17 cellular contexts compared by ENCODE assay signal in the genomic region with DNA sequence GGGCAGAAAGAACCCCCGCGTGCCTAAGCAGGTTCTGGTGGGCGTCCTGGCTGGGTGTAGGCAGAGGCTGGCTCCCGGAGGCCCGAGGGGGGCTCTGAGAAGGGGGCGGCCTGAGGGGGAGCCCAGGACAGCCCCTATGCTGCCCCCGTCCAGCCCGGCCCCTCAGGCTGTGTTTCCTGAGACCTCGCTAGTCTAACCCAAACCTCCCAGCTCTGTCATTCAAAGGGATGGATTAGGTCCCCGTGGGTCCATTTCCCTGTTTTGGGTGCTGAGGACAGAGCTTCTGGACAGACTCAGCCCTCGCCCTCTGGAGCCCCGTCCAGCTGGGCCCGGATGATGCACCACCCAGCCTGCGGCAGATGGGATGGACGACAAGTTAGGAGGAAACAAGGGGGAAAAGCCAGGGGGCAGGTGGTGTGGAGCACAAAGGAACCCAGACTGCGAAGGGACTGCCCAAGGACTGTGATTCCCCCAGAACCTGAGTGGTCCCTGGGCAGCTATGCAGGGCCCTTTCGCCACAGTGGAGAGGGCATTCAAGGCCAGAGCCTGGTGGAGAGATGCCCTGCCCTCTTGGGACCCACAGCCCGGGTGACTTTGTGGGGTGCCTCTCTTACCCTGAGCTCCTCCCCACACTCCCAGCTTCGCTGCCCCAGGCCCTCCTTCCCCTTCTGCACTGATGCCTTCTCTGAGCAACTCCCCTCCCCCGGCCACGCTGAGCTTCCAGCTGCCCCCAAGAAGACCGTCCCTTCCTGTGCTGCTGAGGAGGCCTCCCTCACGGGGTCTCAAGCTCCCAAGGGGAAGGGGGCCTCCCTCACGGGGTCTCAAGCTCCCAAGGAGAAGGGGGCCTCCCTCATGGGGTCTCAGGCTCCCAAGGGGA. TPM values are rescaled to one million over a fixed set of nuclear protein-coding genes. Genes with fewer than 3 reads are reported as not detected.
DNase-seq lines count a peak whose midpoint lies in the region; ATAC-seq and TF ChIP-seq lines count a peak whose summit lies in the region.
"Had no signal": no experiment of that assay in that cellular context is flagged by ENCODE, and none has a peak within 500 bp of the region (broad histone marks: within the 10 kb centered on the region; RNA-seq: fewer than 3 reads in every experiment).

No MANE protein-coding gene starts in this region.

- H3K9ac ChIP-seq in SK-N-SH = no peak overlapping the region

- H3K4me3 ChIP-seq in SK-N-SH (ENCODE audit: low read depth in 2 of 2, low read length in 1 of 2) = no peak overlapping the region
- H3K4me3 ChIP-seq in hepatocyte = no peak overlapping the region
- H3K4me3 ChIP-seq in sigmoid colon = no peak overlapping the region
- H3K4me3 ChIP-seq: transverse colon had no signal

- intact Hi-C loops in sigmoid colon (cut with DNase I) = no loop called here
- intact Hi-C loops in activated CD4-positive, alpha-beta T cell treated with anti-CD3 and anti-CD28 coated beads for 36 hours (cut with DNase I, micrococcal nuclease) = no loop called here

- DNase-seq in SK-N-SH = peak; percentile 42
- peak; percentile 30 for DNase-seq in OCI-M1 (lab: John Stamatoyannopoulos, UW)
- DNase-seq in hepatocyte (ENCODE audit: low spot score) = peak; percentile 18
- peak; percentile 64 for DNase-seq in sigmoid colon
- DNase-seq in activated CD4-positive, alpha-beta T cell treated with anti-CD3 and anti-CD28 coated beads for 36 hours = no peak
- DNase-seq in G401 (ENCODE audit: low spot score) = no peak
- DNase-seq: activated naive CD4-positive, alpha-beta T cell treated with anti-CD3 and anti-CD28 coated beads, Interleukin-2, amount 50 U/mL, for 16 hours; central memory CD4-positive, alpha-beta T cell; COR-L47; NCI-H1092 treated with DMSO at 0.1 percent for 48 hours; NCI-H2227 treated with DMSO at 0.1 percent for 48 hours; stimulated activated CD4-positive, alpha-beta T cell treated with anti-CD3 and anti-CD28 coated beads, Interleukin-2, amount 100 ng/mL, for 24 hours; transverse colon had no signal

- H4K20me1 ChIP-seq in SK-N-SH (ENCODE audit: insufficient read depth) = no peaks in the 10 kb centered on the region
- H4K20me1 ChIP-seq in hepatocyte (ENCODE audit: insufficient read depth, poor library complexity, severe bottlenecking) = no peaks in the 10 kb centered on the region

- no peak for ATAC-seq in SK-N-SH treated with all-trans-retinoic acid at 6 μM for 48 hours
- ATAC-seq in activated CD4-positive, alpha-beta T cell treated with anti-CD3 and anti-CD28 coated beads for 36 hours = no peak
- ATAC-seq in HG02588 (IDR thresholded peaks at IDR 0.05; ENCODE audit: unreplicated experiment) = no peak
- ATAC-seq: gastroesophageal sphincter had no signal

- TF ChIP-seq CTCF in SK-N-SH (IDR thresholded peaks at IDR 0.05) = no peak
- TF ChIP-seq CTCF in hepatocyte (IDR thresholded peaks at IDR 0.05; ENCODE audit: poor library complexity) = no peak
- no peak for TF ChIP-seq CTCF in sigmoid colon (IDR thresholded peaks at IDR 0.05)

- H3K9me2 ChIP-seq in SK-N-SH = no peaks in the 10 kb centered on the region
- H3K9me2 ChIP-seq in hepatocyte (replicated peaks; ENCODE audit: insufficient read depth) = no peaks in the 10 kb centered on the region

- H3K27ac ChIP-seq in SK-N-SH (ENCODE audit: low read depth in 2 of 2, low read length in 1 of 2) (no peak overlapping the region), hepatocyte (no peak overlapping the region), sigmoid colon (no peak overlapping the region)
- H3K27ac ChIP-seq: transverse colon had no signal

- H3K27me3 ChIP-seq in SK-N-SH (ENCODE audit: insufficient read depth) (peaks cover 12% of the 10 kb centered on the region; the same call in 1 of the 2 replicates), hepatocyte (peaks cover 16% of the 10 kb centered on the region), sigmoid colon (peaks cover 0 to 17% (median 5%) of the 10 kb centered on the region in 3 donors)

- H2AFZ ChIP-seq in SK-N-SH (ENCODE audit: low read depth) (no peak overlapping the region), hepatocyte (no peak overlapping the region)

- in situ Hi-C loops in G401 (cut with HindIII; ENCODE audit: low sequenced_read_pairs) = no loop called here

- H3K4me2 ChIP-seq in SK-N-SH (no peak overlapping the region), hepatocyte (no peak overlapping the region)

- 20% methylated on average over 9 of the region's 24 CpGs for WGBS in SK-N-SH (ENCODE audit: low lambda C conversion rate)
- WGBS in hepatocyte (ENCODE audit: low lambda C conversion rate, missing lambda C conversion rate) = 69% methylated on average over 15 of the region's 24 CpGs
- 59 to 71% methylated on average over 24 of the region's 24 CpGs for whole genome bisulfite sequencing in sigmoid colon, 2 donors

- TF ChIP-seq RAD21 in SK-N-SH (IDR thresholded peaks at IDR 0.05; ENCODE audit: low read length) = no peak

- no peak for TF ChIP-seq EP300 in SK-N-SH (IDR thresholded peaks at IDR 0.05; ENCODE audit: borderline replicate concordance in 1 of 2, low read depth in 1 of 2, low read length in 1 of 2)
- TF ChIP-seq EP300 in sigmoid colon (IDR thresholded peaks at IDR 0.05) = no peak

- H3K9me3 ChIP-seq in SK-N-SH (peaks cover under 1% of the 10 kb centered on the region; the same call in 1 of the 2 replicates), hepatocyte (ENCODE audit: low read depth) (no peaks in the 10 kb centered on the region), sigmoid colon (peaks cover 0 to 4% (median 2%) of the 10 kb centered on the region in 4 donors)

- TF ChIP-seq POLR2A in sigmoid colon (IDR thresholded peaks at IDR 0.05) = no peak

- H3K36me3 Mint-ChIP-seq in activated CD4-positive, alpha-beta T cell treated with anti-CD3 and anti-CD28 coated beads for 36 hours (ENCODE audit: low read depth) = peaks cover 1% of the 10 kb centered on the region

- CTCF ChIA-PET in SK-N-SH (lab: Yijun Ruan, JAX) = interaction anchor here (1.0 to 13.2 kb wide), 6 partner anchors 14 to 67 kb away, joined by 3 to 246 read pairs (median 4); a partner anchor contains a TSS
- CTCF ChIA-PET in activated CD4-positive, alpha-beta T cell treated with anti-CD3 and anti-CD28 coated beads for 36 hours (lab: Charles Lee) = interaction anchor here (0.8 to 1.3 kb wide), 5 partner anchors 13 to 24 kb away, joined by 3 to 5 read pairs (median 4); a partner anchor contains a TSS

- peaks cover 0 to 11% of the 10 kb centered on the region in 2 experiments; a peak in 1 of 4 replicates for H3K4me1 ChIP-seq in SK-N-SH (ENCODE audit: control insufficient read depth in 1 of 2, insufficient read depth in 2 of 2, low read depth in 1 of 2, low read length in 1 of 2)
- H3K4me1 ChIP-seq in hepatocyte (ENCODE audit: insufficient read depth) = peaks cover 9% of the 10 kb centered on the region
- H3K4me1 ChIP-seq in sigmoid colon = peaks cover 0 to 41% (median 31%) of the 10 kb centered on the region in 4 donors

- no peaks in the 10 kb centered on the region for H3K36me3 ChIP-seq in SK-N-SH (replicated peaks in 1 of 2; ENCODE audit: control insufficient read depth in 1 of 2, insufficient read depth in 2 of 2, low read length in 1 of 2)
- H3K36me3 ChIP-seq in hepatocyte (replicated peaks; ENCODE audit: insufficient read depth, low read depth) = no peaks in the 10 kb centered on the region
- H3K36me3 ChIP-seq in sigmoid colon = no peaks in the 10 kb centered on the region
- H3K36me3 ChIP-seq: gastroesophageal sphincter, transverse colon had no signal

- peaks cover 19% of the 10 kb centered on the region for H3K4me1 Mint-ChIP-seq in activated CD4-positive, alpha-beta T cell treated with anti-CD3 and anti-CD28 coated beads for 36 hours

- H3K4me3 Mint-ChIP-seq in activated CD4-positive, alpha-beta T cell treated with anti-CD3 and anti-CD28 coated beads for 36 hours = no peak overlapping the region

- H3K79me2 ChIP-seq in SK-N-SH (ENCODE audit: insufficient read depth) (no peaks in the 10 kb centered on the region), hepatocyte (peaks cover 8% of the 10 kb centered on the region)

- peaks cover 15% of the 10 kb centered on the region for H3K27me3 Mint-ChIP-seq in activated CD4-positive, alpha-beta T cell treated with anti-CD3 and anti-CD28 coated beads for 36 hours

- H3K27ac Mint-ChIP-seq in activated CD4-positive, alpha-beta T cell treated with anti-CD3 and anti-CD28 coated beads for 36 hours = no peak overlapping the region

- no peaks in the 10 kb centered on the region for H3F3A ChIP-seq in SK-N-SH (replicated peaks; ENCODE audit: insufficient read depth)

- peaks cover 7% of the 10 kb centered on the region for H3K9me3 Mint-ChIP-seq in activated CD4-positive, alpha-beta T cell treated with anti-CD3 and anti-CD28 coated beads for 36 hours (ENCODE audit: low read depth)

- POLR2A ChIA-PET in SK-N-SH (lab: Yijun Ruan, JAX) = no interaction called here
- POLR2A ChIA-PET in activated CD4-positive, alpha-beta T cell treated with anti-CD3 and anti-CD28 coated beads for 36 hours (lab: Charles Lee) = interaction anchor here (0.5 kb wide), 1 partner anchor 366 kb away, joined by 6 read pairs; no protein-coding TSS in a partner anchor

RNA-seq across cellular contexts. Expression of a gene that starts 2.8 kb away (rescaled TPM):
- polyA plus RNA-seq in SK-N-SH (2012; rRNA removed) = 4.2 and 4.7 TPM in 2 replicates
- polyA plus RNA-seq in SK-N-SH (2012; cell fraction: cytosol; rRNA removed) = 0.26 and 0.32 TPM in 2 replicates
- 43.9 and 52.7 TPM in 2 replicates for polyA plus RNA-seq in SK-N-SH (2012; cell fraction: nucleus; rRNA removed)
- total RNA-seq in hepatocyte = 21.4 and 28.7 TPM in 2 replicates
- polyA plus RNA-seq in hepatocyte = 74.5 and 107 TPM in 2 replicates
- 10 to 100 TPM; 25.0 to 65.1 (median 27.9) TPM for total RNA-seq in sigmoid colon
- polyA plus RNA-seq in sigmoid colon = 10 to 100 TPM in 1 of 3 donors, 1 to 10 TPM in 2; 1.2 to 15.7 (median 4.6) TPM
- 1 to 10 TPM; 3.5 to 4.2 TPM for total RNA-seq in activated CD4-positive, alpha-beta T cell treated with anti-CD3 and anti-CD28 coated beads for 36 hours
- 27.5 and 66.5 TPM in 2 replicates for total RNA-seq in G401 (2014; rRNA removed; shearing (Covaris generic))

RNA-seq across cellular contexts. Expression of a gene that starts 15.2 kb away (rescaled TPM):
- polyA plus RNA-seq in SK-N-SH (2012; rRNA removed) (0.18 and 0.25 TPM in 2 replicates), hepatocyte (1.3 and 1.6 TPM in 2 replicates), sigmoid colon (under 1 TPM in 2 of 3 donors, not detected in 1; 0.16 to 0.69 TPM)
- polyA plus RNA-seq in SK-N-SH (2012; cell fraction: cytosol; rRNA removed) = 0.13 and 0.18 TPM in 2 replicates
- 0.73 and 1.4 TPM in 2 replicates for polyA plus RNA-seq in SK-N-SH (2012; cell fraction: nucleus; rRNA removed)
- total RNA-seq in hepatocyte (not detected in 2 replicates), sigmoid colon (under 1 TPM in 1 of 4 donors, not detected in 3; under 0.01 TPM)
- not detected for total RNA-seq in activated CD4-positive, alpha-beta T cell treated with anti-CD3 and anti-CD28 coated beads for 36 hours
- total RNA-seq in G401 (2014; rRNA removed; shearing (Covaris generic)) = 0.17 TPM in 1 of 2 replicates, not detected in the other
- total RNA-seq: kidney epithelial cell had no signal

RNA-seq across cellular contexts. Expression of a gene that starts 16.2 kb away (rescaled TPM):
- polyA plus RNA-seq in SK-N-SH (2012; rRNA removed) (22.9 and 28.6 TPM in 2 replicates), hepatocyte (88.5 and 89.6 TPM in 2 replicates), sigmoid colon (100 to 1,000 TPM in 2 of 3 donors, 10 to 100 TPM in 1; 78.7 to 357 (median 241) TPM)
- 14.3 and 16.1 TPM in 2 replicates for polyA plus RNA-seq in SK-N-SH (2012; cell fraction: cytosol; rRNA removed)
- 15.0 and 31.2 TPM in 2 replicates for polyA plus RNA-seq in SK-N-SH (2012; cell fraction: nucleus; rRNA removed)
- total RNA-seq in hepatocyte (62.3 and 86.0 TPM in 2 replicates), sigmoid colon (10 to 100 TPM; 49.4 to 81.1 (median 68.8) TPM)
- 10 to 100 TPM; 30.5 to 51.7 TPM for total RNA-seq in activated CD4-positive, alpha-beta T cell treated with anti-CD3 and anti-CD28 coated beads for 36 hours
- total RNA-seq in G401 (2014; rRNA removed; shearing (Covaris generic)) = 213 and 304 TPM in 2 replicates

RNA-seq across cellular contexts. Expression of a gene that starts 22.8 kb away (rescaled TPM):
- polyA plus RNA-seq in SK-N-SH (2012; rRNA removed) (24.0 and 31.6 TPM in 2 replicates), hepatocyte (53.3 and 61.2 TPM in 2 replicates), sigmoid colon (10 to 100 TPM in 1 of 3 donors, 1 to 10 TPM in 2; 2.8 to 54.4 (median 3.0) TPM)
- polyA plus RNA-seq in SK-N-SH (2012; cell fraction: cytosol; rRNA removed) = 12.6 and 21.4 TPM in 2 replicates
- polyA plus RNA-seq in SK-N-SH (2012; cell fraction: nucleus; rRNA removed) = 141 and 187 TPM in 2 replicates
- total RNA-seq in hepatocyte (51.8 and 81.8 TPM in 2 replicates), sigmoid colon (10 to 100 TPM in 2 of 4 donors, 1 to 10 TPM in 2; 3.9 to 23.3 (median 10.3) TPM)
- 10 to 100 TPM; 22.7 to 24.4 TPM for total RNA-seq in activated CD4-positive, alpha-beta T cell treated with anti-CD3 and anti-CD28 coated beads for 36 hours
- total RNA-seq in G401 (2014; rRNA removed; shearing (Covaris generic)) = 103 and 106 TPM in 2 replicates

RNA-seq across cellular contexts. Expression of a gene that starts 30.8 kb away (rescaled TPM):
- polyA plus RNA-seq in SK-N-SH (2012; rRNA removed) (not detected in 2 replicates), hepatocyte (2.4 and 5.6 TPM in 2 replicates), sigmoid colon (1 to 10 TPM in 1 of 3 donors, under 1 TPM in 1, not detected in 1; 0.46 to 1.5 TPM)
- not detected in 2 replicates for polyA plus RNA-seq in SK-N-SH (2012; cell fraction: cytosol; rRNA removed)
- polyA plus RNA-seq in SK-N-SH (2012; cell fraction: nucleus; rRNA removed) = 0.13 and 0.25 TPM in 2 replicates
- total RNA-seq in hepatocyte (0.60 and 0.72 TPM in 2 replicates), sigmoid colon (not detected)
- 1 to 10 TPM; 1.1 to 1.4 TPM for total RNA-seq in activated CD4-positive, alpha-beta T cell treated with anti-CD3 and anti-CD28 coated beads for 36 hours
- total RNA-seq in G401 (2014; rRNA removed; shearing (Covaris generic)) = 4.3 and 5.5 TPM in 2 replicates

Comparison
In these comparisons a context has a peak if more than half of its experiments do, and no peak if none do; other contexts are left out.
1. DNase-seq: peak in SK-N-SH (single experiment), OCI-M1 (single experiment), hepatocyte (single experiment) and sigmoid colon (single experiment); none in activated CD4-positive, alpha-beta T cell treated with anti-CD3 and anti-CD28 coated beads for 36 hours (single experiment) and G401 (single experiment).